In genomic region chr1:41894778-41895483, GRCh38 we compare ENCODE assay signal across 16 cellular contexts. TPM values are rescaled to one million over a fixed set of nuclear protein-coding genes. Genes with fewer than 3 reads are reported as not detected.
DNase-seq lines count a peak whose midpoint lies in the region; ATAC-seq and TF ChIP-seq lines count a peak whose summit lies in the region.
"Had no signal": no experiment of that assay in that cellular context is flagged by ENCODE, and none has a peak within 500 bp of the region (broad histone marks: within the 10 kb centered on the region; RNA-seq: fewer than 3 reads in every experiment).

No MANE protein-coding gene starts in this region.

- H3K14ac ChIP-seq in neuronal stem cell (ENCODE audit: low read length): no peak overlapping the region

- no peak overlapping the region for H2BK15ac ChIP-seq in neuronal stem cell (ENCODE audit: low read length)

- no peak for ATAC-seq in stimulated activated naive CD8-positive, alpha-beta T cell treated with anti-CD3 and anti-CD28 coated beads, Interleukin-15, Interleukin-2, amounts not matched to agents 100 U/mL and 50 U/mL, for 24 hours
- no peak for ATAC-seq in upper lobe of right lung

- no peak overlapping the region for H3K4me2 ChIP-seq in neuronal stem cell (ENCODE audit: insufficient read depth, low read length, poor library complexity, severe bottlenecking)

- no CpG with 5 or more reads among the region's 6 CpGs for WGBS in neuronal stem cell (ENCODE audit: extremely low coverage in 2 of 2, insufficient read length in 2 of 2, insufficient replicate concordance in 1 of 2), 2 donors

- H3K4me3 ChIP-seq in SJSA1: no peak overlapping the region
- H3K4me3 ChIP-seq in upper lobe of right lung: no peak overlapping the region
- H3K4me3 ChIP-seq in dorsolateral prefrontal cortex: no peak overlapping the region
- no peak overlapping the region for H3K4me3 ChIP-seq in neuronal stem cell (ENCODE audit: low read length in 2 of 2)

- no peaks in the 10 kb centered on the region for H3K9me3 ChIP-seq in SJSA1 (replicated peaks)
- H3K9me3 ChIP-seq in upper lobe of right lung: no peaks in the 10 kb centered on the region
- no peaks in the 10 kb centered on the region for H3K9me3 ChIP-seq in neuronal stem cell (replicated peaks in 1 of 2; ENCODE audit: control insufficient read depth in 2 of 2, insufficient read depth in 1 of 2, low read depth in 1 of 2, low read length in 2 of 2)

- no peak overlapping the region for H3K18ac ChIP-seq in neuronal stem cell (ENCODE audit: low read length)

- H3K36me3 Mint-ChIP-seq in stimulated activated naive CD8-positive, alpha-beta T cell treated with anti-CD3 and anti-CD28 coated beads, Interleukin-15, Interleukin-2, amounts not matched to agents 100 ng/mL and 50 ng/mL, for 24 hours (ENCODE audit: low read depth): no peaks in the 10 kb centered on the region

- H4K91ac ChIP-seq in neuronal stem cell (ENCODE audit: low read depth, low read length, poor library complexity): no peak overlapping the region

- H4K8ac ChIP-seq in neuronal stem cell (ENCODE audit: low read depth, low read length): no peak overlapping the region

- H3K27ac Mint-ChIP-seq in stimulated activated naive CD8-positive, alpha-beta T cell treated with anti-CD3 and anti-CD28 coated beads, Interleukin-15, Interleukin-2, amounts not matched to agents 100 ng/mL and 50 ng/mL, for 24 hours: peak overlapping the region; percentile 70
- H3K27ac Mint-ChIP-seq: HFFc6 had no signal

- H3K4me3 Mint-ChIP-seq in stimulated activated naive CD8-positive, alpha-beta T cell treated with anti-CD3 and anti-CD28 coated beads, Interleukin-15, Interleukin-2, amounts not matched to agents 100 ng/mL and 50 ng/mL, for 24 hours: no peak overlapping the region
- H3K4me3 Mint-ChIP-seq: HFFc6 had no signal

- no peak overlapping the region for H3K4ac ChIP-seq in neuronal stem cell (ENCODE audit: low read length)

- H2BK5ac ChIP-seq in neuronal stem cell (ENCODE audit: low read length): no peak overlapping the region

- H2AFZ ChIP-seq in neuronal stem cell (ENCODE audit: low read length): no peak overlapping the region

- no peak for DNase-seq in stimulated activated naive CD8-positive, alpha-beta T cell treated with anti-CD3 and anti-CD28 coated beads, Interleukin-15, Interleukin-2, amounts not matched to agents 100 U/mL and 50 U/mL, for 24 hours
- peak in 1 of 2 experiments; percentile 23 for DNase-seq in SJSA1 (ENCODE audit: low read depth in 1 of 2, low spot score in 2 of 2)
- peak; percentile 38 for DNase-seq in islet precursor cell
- no peak for DNase-seq in upper lobe of right lung
- no peak for DNase-seq in dorsolateral prefrontal cortex
- no peak for DNase-seq in NCI-H1105 treated with DMSO at 0.1 percent for 48 hours (lab: John Stamatoyannopoulos, UW)
- DNase-seq in neuronal stem cell (ENCODE audit: low spot score): no peak
- DNase-seq: activated T-cell treated with anti-CD3 and anti-CD28 coated beads for 4 hours; AML-193; DMS79; glutamatergic neuron; HFFc6; NK-92 treated with Interleukin-12 subunit alpha and Interleukin-12 subunit beta, amount 100 ng/mL, for 24 hours; posterior cingulate gyrus had no signal

- H3K9me3 Mint-ChIP-seq in stimulated activated naive CD8-positive, alpha-beta T cell treated with anti-CD3 and anti-CD28 coated beads, Interleukin-15, Interleukin-2, amounts not matched to agents 100 ng/mL and 50 ng/mL, for 24 hours: no peaks in the 10 kb centered on the region
- H3K9me3 Mint-ChIP-seq: HFFc6 had no signal

- no peaks in the 10 kb centered on the region for H3K27me3 ChIP-seq in SJSA1 (replicated peaks)
- no peaks in the 10 kb centered on the region for H3K27me3 ChIP-seq in upper lobe of right lung
- no peaks in the 10 kb centered on the region for H3K27me3 ChIP-seq in dorsolateral prefrontal cortex
- H3K27me3 ChIP-seq in neuronal stem cell (ENCODE audit: control insufficient read depth in 3 of 3, insufficient read depth in 3 of 3, low read depth in 1 of 3, low read length in 3 of 3): no peaks in the 10 kb centered on the region

- H2BK12ac ChIP-seq in neuronal stem cell (ENCODE audit: low read length): no peak overlapping the region

- H3K9ac ChIP-seq in neuronal stem cell (ENCODE audit: low read depth, low read length, poor library complexity): no peak overlapping the region

- H3K4me1 ChIP-seq in SJSA1 (replicated peaks): peaks cover 62% of the 10 kb centered on the region
- H3K4me1 ChIP-seq in upper lobe of right lung: peaks cover 68% of the 10 kb centered on the region
- H3K4me1 ChIP-seq in neuronal stem cell (ENCODE audit: control insufficient read depth in 2 of 2, insufficient read depth in 1 of 2, low read depth in 1 of 2, low read length in 2 of 2): peaks cover 3 to 10% of the 10 kb centered on the region in 2 donors

- H3K27ac ChIP-seq in SJSA1: peak overlapping the region; percentile 22; the same call in 1 of the 2 replicates
- H3K27ac ChIP-seq in upper lobe of right lung: peak overlapping the region; percentile 25
- H3K27ac ChIP-seq in dorsolateral prefrontal cortex: peak overlapping the region in 3 of 59 donors; percentile 10 to 26 (median 26)
- no peak overlapping the region for H3K27ac ChIP-seq in neuronal stem cell (replicated peaks; ENCODE audit: low read length)
- H3K27ac ChIP-seq: HL-60 had no signal

- no peak for TF ChIP-seq CTCF in upper lobe of right lung (IDR thresholded peaks at IDR 0.05)
- TF ChIP-seq CTCF in dorsolateral prefrontal cortex (IDR thresholded peaks at IDR 0.05 in 54 of 56, conservative IDR thresholded peaks at IDR 0.05 in 2 of 56; ENCODE audit: low read depth in 1 of 56, partially characterized antibody in 56 of 56): no peak

- no peak overlapping the region for H2AK5ac ChIP-seq in neuronal stem cell (ENCODE audit: low read depth, low read length)

- H3K79me1 ChIP-seq in neuronal stem cell (ENCODE audit: low read depth, low read length): no peaks in the 10 kb centered on the region

- H3K4me1 Mint-ChIP-seq in stimulated activated naive CD8-positive, alpha-beta T cell treated with anti-CD3 and anti-CD28 coated beads, Interleukin-15, Interleukin-2, amounts not matched to agents 100 ng/mL and 50 ng/mL, for 24 hours (ENCODE audit: low read depth): peaks cover 56% of the 10 kb centered on the region

- intact Hi-C loops in upper lobe of right lung (cut with DNase I): no loop called here
- intact Hi-C loops in dorsolateral prefrontal cortex (cut with DNase I): no loop called here

- no peaks in the 10 kb centered on the region for H3K36me3 ChIP-seq in SJSA1
- no peaks in the 10 kb centered on the region for H3K36me3 ChIP-seq in upper lobe of right lung
- no peaks in the 10 kb centered on the region for H3K36me3 ChIP-seq in neuronal stem cell (replicated peaks in 1 of 2; ENCODE audit: control insufficient read depth in 2 of 2, insufficient read depth in 2 of 2, low read length in 2 of 2)

- H3K27me3 Mint-ChIP-seq in stimulated activated naive CD8-positive, alpha-beta T cell treated with anti-CD3 and anti-CD28 coated beads, Interleukin-15, Interleukin-2, amounts not matched to agents 100 ng/mL and 50 ng/mL, for 24 hours: no peaks in the 10 kb centered on the region

- H2BK120ac ChIP-seq in neuronal stem cell (ENCODE audit: low read depth, low read length): no peak overlapping the region

- no peak overlapping the region for H3K23ac ChIP-seq in neuronal stem cell (ENCODE audit: low read depth, low read length, poor library complexity)

RNA-seq across cellular contexts. Expression of gene HIVEP3, which starts 23.8 kb away (rescaled TPM):
- total RNA-seq in SJSA1 (2014; rRNA removed; shearing (Covaris generic)): 1.3 and 2.2 TPM in 2 replicates
- total RNA-seq in upper lobe of right lung (16.6 TPM), dorsolateral prefrontal cortex (10 to 100 TPM; 10.1 to 43.8 (median 25.6) TPM)
- polyA plus RNA-seq in neuronal stem cell (2013, experiment 1 of 2): 1.8 TPM
- 1.8 TPM for polyA plus RNA-seq in neuronal stem cell (2013, experiment 2 of 2)
